Comparison of ENCODE assay signal across 11 cellular contexts in genomic region chr22:22900527-22901205, GRCh38. TPM values are rescaled to one million over a fixed set of nuclear protein-coding genes. Genes with fewer than 3 reads are reported as not detected.
A peak's percentile ranks its signal among the peaks of the same experiment; 100 is the strongest.
DNase-seq lines count a peak whose midpoint lies in the region; ATAC-seq, FAIRE-seq and TF ChIP-seq lines count a peak whose summit lies in the region.
"Not testable (repeated sequence)": the region's sequence is repeated elsewhere in the genome, so short reads cannot be mapped to it uniquely, and the experiment has no call there.
"Had no signal": no experiment of that assay in that cellular context is flagged by ENCODE, and none has a peak within 500 bp of the region (broad histone marks: within the 10 kb centered on the region; RNA-seq: fewer than 3 reads in every experiment).

No MANE protein-coding gene starts in this region.

- in situ Hi-C loops in GM12878 (cut with MboI), result loop anchor here (5.0 to 25.0 kb wide), 2 partner anchors 42 to 1188 kb away; no protein-coding TSS in a partner anchor

- H3K79me2 ChIP-seq in GM12878 (ENCODE audit: control insufficient read depth, insufficient read depth, low read length), result not testable (repeated sequence)

- H3K9ac ChIP-seq in BLaER1 (peak overlapping the region; percentile 58; the same call in 1 of the 2 replicates), GM12878 (ENCODE audit: control insufficient read depth, insufficient read depth, low read length) (peak overlapping the region; percentile 68)

- not testable (repeated sequence) for TF ChIP-seq EP300 in GM12878 (IDR thresholded peaks at IDR 0.05; ENCODE audit: borderline replicate concordance in 1 of 2, control insufficient read depth in 1 of 2, low read depth in 2 of 2, low read length in 2 of 2); sigmoid colon (IDR thresholded peaks at IDR 0.05)

- ATAC-seq in RWPE2 (ENCODE audit: low read depth); lower lobe of right lung; upper lobe of right lung: not testable (repeated sequence)
- peak; percentile 11 for ATAC-seq in GM12878

- not testable (repeated sequence) for H3K27me3 Mint-ChIP-seq in IgD-negative memory B cell

- intact Hi-C loops in GM12878 (cut with micrococcal nuclease; ENCODE audit: unreplicated experiment), result loop anchor here (5.0 kb wide), 1 partner anchor 88 kb away; no protein-coding TSS in a partner anchor
- intact Hi-C loops in lower lobe of right lung (cut with DNase I); sigmoid colon (cut with DNase I); upper lobe of right lung (cut with DNase I): not testable (repeated sequence)

- DNase-seq in GM12865 (ENCODE audit: low read depth) (peak; percentile 41), RWPE2 (ENCODE audit: low spot score) (peak; percentile 9), lower lobe of right lung (peak; percentile 22), sigmoid colon (peak; percentile 50), upper lobe of right lung (peak; percentile 38)
- DNase-seq in GM12878 (ENCODE audit: low read depth, low spot score), result not testable (repeated sequence)

- H4K20me1 ChIP-seq in BLaER1, result peaks cover 85% of the 10 kb centered on the region
- not testable (repeated sequence) for H4K20me1 ChIP-seq in GM12878 (ENCODE audit: control insufficient read depth, insufficient read depth)

- not testable (repeated sequence) for TF ChIP-seq RAD21 in GM12878 (IDR thresholded peaks at IDR 0.05; ENCODE audit: insufficient read depth, low read depth, low read length)

- CTCF ChIA-PET in GM12878 (lab: Yijun Ruan, JAX), result interaction anchor here (1.0 to 3.8 kb wide), 6 partner anchors 11 to 744 kb away, joined by 4 to 117 read pairs (median 22); no protein-coding TSS in a partner anchor

- POLR2A ChIA-PET in GM12878 (lab: Charles Lee), result interaction anchor here (3.2 to 4.2 kb wide), 4 partner anchors 14 to 45 kb away, joined by 21 to 153 read pairs (median 30); no protein-coding TSS in a partner anchor

- H3K4me1 Mint-ChIP-seq in IgD-negative memory B cell, result peaks cover 12 to 38% (median 28%) of the 10 kb centered on the region in 3 donors

- TF ChIP-seq CTCF in GM12865 (IDR thresholded peaks at IDR 0.05; ENCODE audit: insufficient read depth, low read depth, low read length, missing control alignments); RWPE2 (IDR thresholded peaks at IDR 0.05; ENCODE audit: poor library complexity, severe bottlenecking); GM12878 (IDR thresholded peaks at IDR 0.05 in 2 of 3, conservative IDR thresholded peaks at IDR 0.05 in 1 of 3; ENCODE audit: control insufficient read depth in 2 of 3, extremely low read depth in 1 of 3, insufficient read depth in 1 of 3, low read depth in 3 of 3, low read length in 3 of 3); lower lobe of right lung (IDR thresholded peaks at IDR 0.05); sigmoid colon (IDR thresholded peaks at IDR 0.05); upper lobe of right lung (IDR thresholded peaks at IDR 0.05): not testable (repeated sequence)

- 44% methylated on average over 12 of the region's 16 CpGs for WGBS in GM12878 (ENCODE audit: insufficient coverage, insufficient replicate concordance, low lambda C conversion rate, missing lambda C conversion rate)
- 74 to 75% methylated on average over 13 to 15 of the region's 16 CpGs for WGBS in sigmoid colon, 2 donors

- SMC1A ChIA-PET in GM12878 (lab: Charles Lee; ENCODE audit: uncharacterized antibody, unreplicated experiment), result interaction anchor here (4.0 to 4.5 kb wide), 2 partner anchors 37 to 45 kb away, joined by 36 to 154 read pairs; no protein-coding TSS in a partner anchor

- RAD21 ChIA-PET in GM12878 (lab: Charles Lee; ENCODE audit: unreplicated experiment), result interaction anchor here (2.5 to 5.2 kb wide), 4 partner anchors 30 to 55 kb away, joined by 25 to 91 read pairs (median 58); no protein-coding TSS in a partner anchor

- not testable (repeated sequence) for H3K36me3 Mint-ChIP-seq in IgD-negative memory B cell

- H3K4me1 ChIP-seq in BLaER1, result peaks cover 93% of the 10 kb centered on the region
- H3K4me1 ChIP-seq in RWPE2 (ENCODE audit: insufficient read depth, poor library complexity, severe bottlenecking); lower lobe of right lung; sigmoid colon; upper lobe of right lung: not testable (repeated sequence)
- peaks cover 23% of the 10 kb centered on the region for H3K4me1 ChIP-seq in GM12878 (ENCODE audit: control insufficient read depth, insufficient read depth, low read length)

- not testable (repeated sequence) for H3K4me3 ChIP-seq in BLaER1; RWPE2 (ENCODE audit: severe bottlenecking); lower lobe of right lung; sigmoid colon; upper lobe of right lung
- H3K4me3 ChIP-seq in GM12865 (ENCODE audit: low read depth, low read length) (peak overlapping the region; percentile 40), GM12878 (peak overlapping the region; percentile 62; the same call in 1 of the 2 replicates)

- H3K4me2 ChIP-seq in BLaER1, result peak overlapping the region; percentile 70
- peak overlapping the region; percentile 50 for H3K4me2 ChIP-seq in GM12878 (ENCODE audit: control insufficient read depth, insufficient read depth)

- H3K36me3 ChIP-seq in BLaER1, result peaks cover 16% of the 10 kb centered on the region
- H3K36me3 ChIP-seq in RWPE2 (ENCODE audit: low read depth); GM12878 (ENCODE audit: control insufficient read depth in 2 of 2, insufficient read depth in 2 of 2, low read length in 1 of 2); lower lobe of right lung; sigmoid colon; upper lobe of right lung: not testable (repeated sequence)

- not testable (repeated sequence) for H3K9me3 ChIP-seq in BLaER1; RWPE2 (ENCODE audit: severe bottlenecking); GM12878 (replicated peaks; ENCODE audit: control insufficient read depth, insufficient read depth, low read length); lower lobe of right lung; sigmoid colon; upper lobe of right lung

- H3K4me3 Mint-ChIP-seq in IgD-negative memory B cell, result peak overlapping the region; percentile 41 to 85 (median 74)

- peak; percentile 49; the same call in 1 of the 2 replicates for TF ChIP-seq POLR2A in GM12878 (IDR thresholded peaks at IDR 0.05; ENCODE audit: low read depth, low read length)
- not testable (repeated sequence) for TF ChIP-seq POLR2A in sigmoid colon (IDR thresholded peaks at IDR 0.05)

- not testable (repeated sequence) for H2AFZ ChIP-seq in GM12878 (ENCODE audit: control insufficient read depth, low read depth, low read length)

- H3K9me3 Mint-ChIP-seq in IgD-negative memory B cell, result not testable (repeated sequence)

- H3K27ac ChIP-seq in BLaER1 (peak overlapping the region; percentile 70), GM12878 (ENCODE audit: control insufficient read depth, insufficient read depth) (peak overlapping the region; percentile 93)
- H3K27ac ChIP-seq in RWPE2 (ENCODE audit: poor library complexity, severe bottlenecking); lower lobe of right lung; sigmoid colon; upper lobe of right lung: not testable (repeated sequence)

- peak; percentile 35 for FAIRE-seq in GM12878 (lab: Jason Lieb, UNC)

- H3K27me3 ChIP-seq in BLaER1; RWPE2 (ENCODE audit: insufficient read depth, poor library complexity, severe bottlenecking); GM12878 (replicated peaks in 1 of 2; ENCODE audit: control insufficient read depth in 2 of 2, insufficient read depth in 2 of 2, low read length in 1 of 2); lower lobe of right lung (ENCODE audit: low read depth); sigmoid colon; upper lobe of right lung: not testable (repeated sequence)

- not testable (repeated sequence) for H3K27ac Mint-ChIP-seq in IgD-negative memory B cell

- BruUV-seq in GM12878 (replicated peaks; lab: Mats Ljungman, UMichigan), result TSS peak; percentile 84

RNA-seq across cellular contexts. Expression of gene IGLL5, which starts 13.1 kb away (rescaled TPM):
- polyA plus RNA-seq in IgD-negative memory B cell (195 TPM), GM12878 (2011; rRNA removed) (not detected in 2 replicates), GM12878 (2014; fragmentation: Illumina TruSeq; extraction: Trizol) (not detected in 2 replicates), GM12878 (2014; fragmentation: Nextera tagmentation; extraction: Ambion mirVana) (not detected), GM12878 (2014; rRNA removed) (not detected in 2 replicates), GM12878 (2016; fragmentation: Nextera tagmentation; extraction: Ambion mirVana) (not detected), sigmoid colon (10 to 100 TPM; 10.2 to 39.6 (median 18.3) TPM)
- total RNA-seq in GM12878 (2013; cell fraction: nucleolus; rRNA removed), result not detected in 2 replicates
- total RNA-seq in GM12878 (2014; rRNA removed) (not detected in 2 replicates), GM12878 (2014; rRNA removed; fragmentation: Illumina TruSeq; extraction: Trizol) (not detected in 2 replicates), GM12878 (2021) (not detected in 2 replicates), lower lobe of right lung (11.1 TPM), sigmoid colon (under 1 TPM in 1 of 4 donors, not detected in 3; 0.99 TPM), upper lobe of right lung (12.3 TPM)
- polyA plus RNA-seq in GM12878 (2011; ENCODE audit: low read depth), result not detected
- not detected in 2 replicates for polyA plus RNA-seq in GM12878 (2011; cell fraction: cytosol; rRNA removed)
- polyA plus RNA-seq in GM12878 (2011; cell fraction: nucleus; rRNA removed), result not detected in 2 replicates
- 0.39 and 0.48 TPM in 2 replicates for polyA plus RNA-seq in GM12878 (2012)
- polyA minus RNA-seq in GM12878 (2011; rRNA and poly(A)+ RNA removed), result not detected in 2 replicates
- polyA minus RNA-seq in GM12878 (2011; cell fraction: cytosol; rRNA and poly(A)+ RNA removed), result not detected in 2 replicates
- polyA minus RNA-seq in GM12878 (2011; cell fraction: nucleus; rRNA and poly(A)+ RNA removed), result not detected in 2 replicates
- total RNA-seq: H1, HT-29, IMR-90 had no signal
- polyA plus RNA-seq: H1, IMR-90 had no signal
